16 cellular contexts compared by ENCODE assay signal in the genomic region with DNA sequence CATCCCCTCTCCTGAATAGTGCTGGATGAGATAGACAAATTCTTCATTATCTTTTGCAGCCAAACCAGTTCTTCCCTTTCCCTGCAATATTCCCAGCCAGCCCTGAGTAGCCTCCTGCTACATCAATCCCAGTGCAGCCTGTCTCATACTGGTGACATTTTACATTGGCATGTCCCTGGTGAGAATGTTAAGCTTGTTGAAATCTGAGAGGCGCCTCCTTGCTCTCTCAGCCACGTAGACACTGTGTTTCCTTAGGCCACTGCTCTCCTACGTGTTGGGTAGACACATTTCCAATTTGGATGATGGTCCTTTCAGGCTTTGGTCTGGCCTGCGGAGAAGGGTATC.
DNase-seq lines count a peak whose midpoint lies in the region; ATAC-seq and TF ChIP-seq lines count a peak whose summit lies in the region.
"Had no signal": no experiment of that assay in that cellular context is flagged by ENCODE, and none has a peak within 500 bp of the region (broad histone marks: within the 10 kb centered on the region; RNA-seq: fewer than 3 reads in every experiment).

No MANE protein-coding gene starts in this region.

- no peak overlapping the region for H3K4me3 ChIP-seq in AG10803 (ENCODE audit: low read length)
- H3K4me3 ChIP-seq in hepatocyte = no peak overlapping the region
- H3K4me3 ChIP-seq in trophoblast cell (ENCODE audit: low read depth, low read length) = no peak overlapping the region
- H3K4me3 ChIP-seq: GM12878 had no signal

- H2BK5ac ChIP-seq in trophoblast cell (ENCODE audit: low read depth, low read length, poor library complexity) = no peak overlapping the region

- H2AFZ ChIP-seq in hepatocyte (no peak overlapping the region), trophoblast cell (ENCODE audit: insufficient read depth, low read length, poor library complexity) (no peak overlapping the region)

- H3K27me3 ChIP-seq in hepatocyte = no peaks in the 10 kb centered on the region
- H3K27me3 ChIP-seq in trophoblast cell (ENCODE audit: insufficient read depth, low read length) = no peaks in the 10 kb centered on the region

- no peak overlapping the region for H2AK5ac ChIP-seq in trophoblast cell (ENCODE audit: low read length)

- H3K4me1 ChIP-seq in hepatocyte (ENCODE audit: insufficient read depth) (peaks cover 8% of the 10 kb centered on the region), trophoblast cell (ENCODE audit: control insufficient read depth in 1 of 2, insufficient read depth in 2 of 2, low read length in 2 of 2) (peaks cover 9 to 10% of the 10 kb centered on the region in 2 experiments)

- no peak overlapping the region for H3K4me3 Mint-ChIP-seq in brain
- H3K4me3 Mint-ChIP-seq: activated CD8-positive, alpha-beta T cell treated with anti-CD3 and anti-CD28 coated beads, Interleukin-2, amount 10 ng/mL, durations not matched to agents 7 days and 5 days; activated naive CD8-positive, alpha-beta T cell treated with anti-CD3 and anti-CD28 coated beads, Interleukin-2, amount 50 U/mL, for 24 hours; activated T-helper 1 cell treated with anti-CD3 and anti-CD28 coated beads, Interleukin-12 subunit alpha, Interleukin-12 subunit beta, Interleukin-2, Interleukin-4 antibody, amounts not matched to agents 30 ng/mL and 10 ng/mL and 1 ng/mL, durations not matched to agents 14 hours and 24 hours and 36 hours; WTC11 had no signal

- no peaks in the 10 kb centered on the region for H3K9me2 ChIP-seq in hepatocyte (replicated peaks; ENCODE audit: insufficient read depth)

- DNase-seq in AG10803 (ENCODE audit: low read depth) = peak; percentile 53
- DNase-seq in hepatocyte (ENCODE audit: low spot score) = no peak
- peak; percentile 87 to 95 for DNase-seq in trophoblast cell
- no peak for DNase-seq in activated T-cell treated with anti-CD3 and anti-CD28 coated beads, Interleukin-2, amount 50 U/mL, for 48 hours
- DNase-seq in stimulated activated CD4-positive, alpha-beta T cell treated with anti-CD3 and anti-CD28 coated beads, Interleukin-4, amount 100 ng/mL, for 1 hour = no peak
- no peak for DNase-seq in NCI-H748 (lab: John Stamatoyannopoulos, UW; ENCODE audit: unreplicated experiment)
- DNase-seq: activated CD8-positive, alpha-beta T cell treated with anti-CD3 and anti-CD28 coated beads, Interleukin-2, amount 10 ng/mL, durations not matched to agents 7 days and 5 days; activated naive CD8-positive, alpha-beta T cell treated with anti-CD3 and anti-CD28 coated beads, Interleukin-2, amount 50 U/mL, for 24 hours; cerebellar nuclear complex; COR-L47; NCI-H187 treated with DMSO at 0.1 percent for 48 hours had no signal

- H3K9me3 ChIP-seq in hepatocyte (ENCODE audit: low read depth) (no peaks in the 10 kb centered on the region), trophoblast cell (ENCODE audit: insufficient read depth, low read depth, low read length) (peaks cover 2% of the 10 kb centered on the region)

- H3K23ac ChIP-seq in trophoblast cell (ENCODE audit: low read length) = no peak overlapping the region

- no peak overlapping the region for H2BK12ac ChIP-seq in trophoblast cell (ENCODE audit: low read length)

- H3K18ac ChIP-seq in trophoblast cell (ENCODE audit: low read length) = no peak overlapping the region

- H3K36me3 ChIP-seq in hepatocyte (replicated peaks; ENCODE audit: insufficient read depth, low read depth) (no peaks in the 10 kb centered on the region), trophoblast cell (ENCODE audit: control insufficient read depth in 1 of 2, insufficient read depth in 2 of 2, low read length in 2 of 2) (peaks cover 0 to 1% of the 10 kb centered on the region in 2 experiments)

- peak overlapping the region; percentile 14 to 85 (median 67) for H3K27ac Mint-ChIP-seq in brain
- H3K27ac Mint-ChIP-seq: activated CD8-positive, alpha-beta T cell treated with anti-CD3 and anti-CD28 coated beads, Interleukin-2, amount 10 ng/mL, durations not matched to agents 7 days and 5 days; activated naive CD8-positive, alpha-beta T cell treated with anti-CD3 and anti-CD28 coated beads, Interleukin-2, amount 50 U/mL, for 24 hours; activated T-helper 1 cell treated with anti-CD3 and anti-CD28 coated beads, Interleukin-12 subunit alpha, Interleukin-12 subunit beta, Interleukin-2, Interleukin-4 antibody, amounts not matched to agents 30 ng/mL and 10 ng/mL and 1 ng/mL, durations not matched to agents 14 hours and 24 hours and 36 hours; WTC11 had no signal

- H3K27me3 Mint-ChIP-seq in brain = no peaks in the 10 kb centered on the region
- H3K27me3 Mint-ChIP-seq: activated naive CD8-positive, alpha-beta T cell treated with anti-CD3 and anti-CD28 coated beads, Interleukin-2, amount 50 U/mL, for 24 hours had no signal

- peak overlapping the region; percentile 37 for H3K27ac ChIP-seq in hepatocyte
- no peak overlapping the region for H3K27ac ChIP-seq in trophoblast cell (ENCODE audit: low read depth, low read length)

- H3K36me3 Mint-ChIP-seq in brain = peaks cover 18% of the 10 kb centered on the region
- H3K36me3 Mint-ChIP-seq: WTC11 had no signal

- H3K4me1 Mint-ChIP-seq in brain = peaks cover 51% of the 10 kb centered on the region
- H3K4me1 Mint-ChIP-seq: activated naive CD8-positive, alpha-beta T cell treated with anti-CD3 and anti-CD28 coated beads, Interleukin-2, amount 50 U/mL, for 24 hours had no signal

- no peak overlapping the region for H4K91ac ChIP-seq in trophoblast cell (ENCODE audit: low read depth, low read length)

- WGBS in hepatocyte (ENCODE audit: low lambda C conversion rate, missing lambda C conversion rate) = 74% methylated on average over 4 of the region's 4 CpGs
- WGBS in trophoblast cell (ENCODE audit: extremely low coverage, insufficient coverage, insufficient read length) = no CpG with 5 or more reads among the region's 4 CpGs

- H4K20me1 ChIP-seq in hepatocyte (ENCODE audit: insufficient read depth, poor library complexity, severe bottlenecking) = peaks cover 13% of the 10 kb centered on the region

- H3K79me2 ChIP-seq in hepatocyte (peaks cover 54% of the 10 kb centered on the region), trophoblast cell (ENCODE audit: control insufficient read depth, insufficient read depth, low read length, poor library complexity) (no peaks in the 10 kb centered on the region)

- H3K4me2 ChIP-seq in hepatocyte (no peak overlapping the region), trophoblast cell (ENCODE audit: low read length) (no peak overlapping the region)

- TF ChIP-seq CTCF in AG10803 (conservative IDR thresholded peaks at IDR 0.05; ENCODE audit: low read length) (no peak), brain (conservative IDR thresholded peaks at IDR 0.05) (no peak), hepatocyte (IDR thresholded peaks at IDR 0.05; ENCODE audit: poor library complexity) (no peak)

- no peak overlapping the region for H4K8ac ChIP-seq in trophoblast cell (ENCODE audit: low read depth, low read length)

- ATAC-seq in GM19395 (IDR thresholded peaks at IDR 0.05; ENCODE audit: unreplicated experiment) = no peak
- ATAC-seq: activated CD8-positive, alpha-beta T cell treated with anti-CD3 and anti-CD28 coated beads, Interleukin-2, amount 10 ng/mL, durations not matched to agents 7 days and 5 days; activated naive CD8-positive, alpha-beta T cell treated with anti-CD3 and anti-CD28 coated beads, Interleukin-2, amount 50 U/mL, for 24 hours; GM12878; WTC11 had no signal

- no peak overlapping the region for H3K14ac ChIP-seq in trophoblast cell (ENCODE audit: low read length)

- no peak overlapping the region for H3K4ac ChIP-seq in trophoblast cell (ENCODE audit: low read depth, low read length)

- H4K12ac ChIP-seq in trophoblast cell (ENCODE audit: low read depth, low read length) = no peak overlapping the region

- H2BK120ac ChIP-seq in trophoblast cell (ENCODE audit: insufficient read depth, low read length, poor library complexity) = no peak overlapping the region

- H3K79me1 ChIP-seq in trophoblast cell (ENCODE audit: low read length) = no peaks in the 10 kb centered on the region

- peaks cover 0 to 4% (median 0%) of the 10 kb centered on the region in 5 experiments for H3K9me3 Mint-ChIP-seq in brain
- H3K9me3 Mint-ChIP-seq: activated T-helper 1 cell treated with anti-CD3 and anti-CD28 coated beads, Interleukin-12 subunit alpha, Interleukin-12 subunit beta, Interleukin-2, Interleukin-4 antibody, amounts not matched to agents 30 ng/mL and 10 ng/mL and 1 ng/mL, durations not matched to agents 14 hours and 24 hours and 36 hours had no signal

- H3K9ac ChIP-seq in trophoblast cell (ENCODE audit: low read length) = no peak overlapping the region

Comparison
In these comparisons a context has a peak if more than half of its experiments do, and no peak if none do; other contexts are left out.
1. DNase-seq: peak in AG10803 (single experiment) and trophoblast cell (2 of 2); none in hepatocyte (single experiment), activated T-cell treated with anti-CD3 and anti-CD28 coated beads, Interleukin-2, amount 50 U/mL, for 48 hours (0 of 2), stimulated activated CD4-positive, alpha-beta T cell treated with anti-CD3 and anti-CD28 coated beads, Interleukin-4, amount 100 ng/mL, for 1 hour (single experiment) and NCI-H748 (single experiment).